Comparison of ENCODE assay signal across 17 cellular contexts in the genomic region with DNA sequence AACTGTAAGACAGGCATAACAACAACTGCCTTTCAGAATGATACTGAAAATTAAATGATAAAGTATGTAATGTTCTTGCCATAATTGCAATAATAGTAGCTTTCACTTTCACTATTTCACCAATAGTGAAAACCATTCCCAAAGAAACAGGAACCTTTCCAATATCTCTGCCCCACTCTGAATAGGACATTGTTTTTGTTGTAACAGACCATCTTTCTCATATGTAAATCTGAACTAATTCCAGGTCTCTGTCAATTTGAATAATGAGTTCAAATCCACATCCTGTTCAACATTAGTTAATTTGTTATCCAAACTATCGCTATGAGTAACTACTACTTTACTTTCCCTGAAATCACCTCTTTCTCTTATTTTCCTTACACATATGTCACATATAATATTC.
DNase-seq lines count a peak whose midpoint lies in the region; ATAC-seq, FAIRE-seq and TF ChIP-seq lines count a peak whose summit lies in the region.
"Had no signal": no experiment of that assay in that cellular context is flagged by ENCODE, and none has a peak within 500 bp of the region (broad histone marks: within the 10 kb centered on the region; RNA-seq: fewer than 3 reads in every experiment).

No MANE protein-coding gene starts in this region.

- BruUV-seq in MCF 10A (replicated peaks; lab: Mats Ljungman, UMichigan): no TSS peak

- ATAC-seq in heart right ventricle (no peak), left colon (no peak)

- peak overlapping the region in 7 of 10 donors; percentile 13 to 39 (median 20) for H3K4me3 ChIP-seq in heart right ventricle
- H3K4me3 ChIP-seq in subcutaneous abdominal adipose tissue (ENCODE audit: low read depth in 1 of 5, low read length in 5 of 5): peak overlapping the region; percentile 13 to 60 (median 41)
- H3K4me3 ChIP-seq: SK-N-MC, uterus had no signal

- H3K27me3 Mint-ChIP-seq in MCF 10A (ENCODE audit: insufficient read depth, unreplicated experiment): no peaks in the 10 kb centered on the region

- peak; percentile 76 for FAIRE-seq in islet of Langerhans (lab: Jason Lieb, UNC)

- H3K9me3 ChIP-seq in heart right ventricle (peaks cover 0 to 7% (median 0%) of the 10 kb centered on the region in 11 donors), subcutaneous abdominal adipose tissue (ENCODE audit: control insufficient read depth in 5 of 5, low read length in 5 of 5) (no peaks in the 10 kb centered on the region)
- H3K9me3 ChIP-seq: uterus had no signal

- no peak for DNase-seq in heart right ventricle
- DNase-seq in cardiac septum (ENCODE audit: low spot score): no peak
- peak; percentile 2 for DNase-seq in MCF 10A (ENCODE audit: unreplicated experiment)
- DNase-seq in left colon: no peak
- DNase-seq in stimulated activated CD4-positive, alpha-beta T cell treated with anti-CD3 and anti-CD28 coated beads, Interleukin-2, amount 100 ng/mL, for 48 hours: no peak
- DNase-seq in amniotic stem cell (lab: John Stamatoyannopoulos, UW): no peak
- DNase-seq: activated T-cell treated with anti-CD3 and anti-CD28 coated beads, Interleukin-2, amount 50 U/mL, for 48 hours; anterior cingulate cortex; H7; NCI-H1417 treated with DMSO at 0.1 percent for 48 hours; stimulated activated CD4-positive, alpha-beta T cell treated with anti-CD3 and anti-CD28 coated beads, Interleukin-15, amount 100 ng/mL, for 24 hours; uterus had no signal

- H3K27ac Mint-ChIP-seq in MCF 10A (ENCODE audit: low read depth, unreplicated experiment): peak overlapping the region; percentile 7

- H3K4me1 Mint-ChIP-seq in MCF 10A (ENCODE audit: insufficient read depth, unreplicated experiment): peaks cover 8% of the 10 kb centered on the region

- H3K4me1 ChIP-seq in heart right ventricle (peaks cover 0 to 18% (median 8%) of the 10 kb centered on the region in 9 donors), subcutaneous abdominal adipose tissue (ENCODE audit: control insufficient read depth in 5 of 5, insufficient read depth in 5 of 5, low read length in 5 of 5) (peaks cover 0 to 16% (median 9%) of the 10 kb centered on the region in 5 donors)

- 39 to 58% methylated on average over 1 of the region's 1 CpG for WGBS in heart right ventricle, 2 donors

- POLR2A ChIA-PET in MCF 10A (lab: Yijun Ruan, JAX): no interaction called here

- no peak for TF ChIP-seq CTCF in heart right ventricle (IDR thresholded peaks at IDR 0.05)
- no peak for TF ChIP-seq CTCF in MCF 10A (IDR thresholded peaks at IDR 0.05; ENCODE audit: unreplicated experiment)

- H3K9me3 Mint-ChIP-seq in MCF 10A (ENCODE audit: unreplicated experiment): no peaks in the 10 kb centered on the region

- H3K27ac ChIP-seq in heart right ventricle (peak overlapping the region in 4 of 10 donors; percentile 36 to 56 (median 48)), subcutaneous abdominal adipose tissue (ENCODE audit: low read depth, low read length) (peak overlapping the region; percentile 75)
- H3K27ac ChIP-seq: epithelial cell of prostate, SK-N-MC had no signal

- H3K9ac ChIP-seq in subcutaneous abdominal adipose tissue (ENCODE audit: low read length in 5 of 5): peak overlapping the region in 4 of 5 donors; percentile 1 to 48 (median 21)

- H3K27me3 ChIP-seq in heart right ventricle (no peaks in the 10 kb centered on the region), subcutaneous abdominal adipose tissue (ENCODE audit: control insufficient read depth in 5 of 5, insufficient read depth in 4 of 5, low read length in 5 of 5) (no peaks in the 10 kb centered on the region)
- H3K27me3 ChIP-seq: uterus had no signal

- peaks cover 7% of the 10 kb centered on the region for H3K36me3 Mint-ChIP-seq in MCF 10A (ENCODE audit: insufficient read depth, unreplicated experiment)

- CTCF ChIA-PET in MCF 10A (lab: Yijun Ruan, JAX): no interaction called here

- H3K36me3 ChIP-seq in heart right ventricle: no peaks in the 10 kb centered on the region
- H3K36me3 ChIP-seq in subcutaneous abdominal adipose tissue (ENCODE audit: control insufficient read depth in 5 of 5, insufficient read depth in 5 of 5, low read length in 5 of 5): no peaks in the 10 kb centered on the region
- H3K36me3 ChIP-seq: uterus had no signal

- no peak overlapping the region for H3K4me3 Mint-ChIP-seq in MCF 10A (ENCODE audit: unreplicated experiment)
- H3K4me3 Mint-ChIP-seq: neural crest cell had no signal

- intact Hi-C loops in heart right ventricle (cut with DNase I): no loop called here
- intact Hi-C loops in cardiac septum (cut with DNase I): no loop called here
- intact Hi-C loops in MCF 10A (cut with micrococcal nuclease): no loop called here
- intact Hi-C loops in left colon (cut with DNase I, micrococcal nuclease): no loop called here
